Comparison of ENCODE assay signal across 15 cellular contexts in genomic region chr12:25710149-25710548, GRCh38.
DNase-seq lines count a peak whose midpoint lies in the region; TF ChIP-seq lines count a peak whose summit lies in the region.
"Had no signal": no experiment of that assay in that cellular context is flagged by ENCODE, and none has a peak within 500 bp of the region (broad histone marks: within the 10 kb centered on the region; RNA-seq: fewer than 3 reads in every experiment).

No MANE protein-coding gene starts in this region.

- H3K36me3 ChIP-seq in SK-N-MC (ENCODE audit: insufficient read depth, low read length), result no peaks in the 10 kb centered on the region
- H3K36me3 ChIP-seq in endodermal cell (ENCODE audit: control insufficient read depth, insufficient read depth, low read length), result no peaks in the 10 kb centered on the region

- no peaks in the 10 kb centered on the region for H3K4me1 Mint-ChIP-seq in endodermal cell
- H3K4me1 Mint-ChIP-seq in nephron, result peaks cover 10% of the 10 kb centered on the region
- H3K4me1 Mint-ChIP-seq: H9 had no signal

- 100% methylated on average over 1 of the region's 1 CpG; no CpG with 5 or more reads in 1 of the 2 experiments for WGBS in endodermal cell (ENCODE audit: insufficient coverage in 1 of 2, insufficient read length in 1 of 2), 2 experiments

- H3K4me3 Mint-ChIP-seq in endodermal cell (no peak overlapping the region), nephron (no peak overlapping the region)
- H3K4me3 Mint-ChIP-seq: CD4-positive, alpha-beta T cell; H9; IgD-negative memory B cell had no signal

- no peak for TF ChIP-seq CTCF in endodermal cell (conservative IDR thresholded peaks at IDR 0.05)
- no peak for TF ChIP-seq CTCF in nephron (IDR thresholded peaks at IDR 0.05; ENCODE audit: unreplicated experiment in 3 of 3)

- no peaks in the 10 kb centered on the region for H3K9me3 ChIP-seq in SK-N-MC (ENCODE audit: low read depth, low read length)
- peaks cover 68% of the 10 kb centered on the region for H3K9me3 ChIP-seq in endodermal cell (ENCODE audit: control insufficient read depth, low read length)

- no peak overlapping the region for H3K9ac ChIP-seq in SK-N-MC (ENCODE audit: insufficient read length)
- no peak overlapping the region for H3K9ac ChIP-seq in endodermal cell (ENCODE audit: extremely low read depth, low read length, poor library complexity, severe bottlenecking)

- no peaks in the 10 kb centered on the region for H3K27me3 ChIP-seq in endodermal cell (ENCODE audit: control insufficient read depth, insufficient read depth, low read length, poor library complexity, severe bottlenecking)

- H3K27ac Mint-ChIP-seq in endodermal cell (no peak overlapping the region), nephron (peak overlapping the region; percentile 47 to 81 (median 64))
- H3K27ac Mint-ChIP-seq: CD4-positive, alpha-beta T cell; H9; IgD-negative memory B cell had no signal

- DNase-seq in SK-N-MC (ENCODE audit: low read depth, low spot score) (no peak), endodermal cell (no peak), AML-193 (lab: John Stamatoyannopoulos, UW) (no peak), NCI-H526 (lab: John Stamatoyannopoulos, UW) (no peak)
- DNase-seq in stimulated activated CD4-positive, alpha-beta T cell treated with anti-CD3 and anti-CD28 coated beads, Interleukin-2, amount 100 ng/mL, for 24 hours, result no peak
- DNase-seq: ACHN; CD4-positive, alpha-beta T cell; DMS153; DMS79; GF-D8; H9 had no signal

- H3K9me3 Mint-ChIP-seq in endodermal cell (peaks cover 64% of the 10 kb centered on the region), nephron (peaks cover 22% of the 10 kb centered on the region)

- H3K27me3 Mint-ChIP-seq in endodermal cell (ENCODE audit: insufficient read depth) (no peaks in the 10 kb centered on the region), nephron (ENCODE audit: low read depth) (no peaks in the 10 kb centered on the region)
- H3K27me3 Mint-ChIP-seq: CD4-positive, alpha-beta T cell had no signal

- peak overlapping the region; percentile 85 for H3K27ac ChIP-seq in SK-N-MC
- H3K27ac ChIP-seq in endodermal cell (ENCODE audit: low read depth, low read length), result no peak overlapping the region
- H3K27ac ChIP-seq: C4-2B had no signal

- H3K36me3 Mint-ChIP-seq in endodermal cell (ENCODE audit: low read depth) (no peaks in the 10 kb centered on the region), nephron (ENCODE audit: low read depth) (peaks cover 13% of the 10 kb centered on the region)
- H3K36me3 Mint-ChIP-seq: IgD-negative memory B cell had no signal

- H3K4me3 ChIP-seq in SK-N-MC (no peak overlapping the region; the same call in 1 of the 2 replicates), endodermal cell (ENCODE audit: low read length) (peak overlapping the region; percentile 17)
- H3K4me3 ChIP-seq: GM12878 had no signal

- H3K4me1 ChIP-seq in endodermal cell (ENCODE audit: control insufficient read depth, insufficient read depth, low read length), result no peaks in the 10 kb centered on the region
